ENCODE assay signal across 31 cellular contexts in the genomic region with DNA sequence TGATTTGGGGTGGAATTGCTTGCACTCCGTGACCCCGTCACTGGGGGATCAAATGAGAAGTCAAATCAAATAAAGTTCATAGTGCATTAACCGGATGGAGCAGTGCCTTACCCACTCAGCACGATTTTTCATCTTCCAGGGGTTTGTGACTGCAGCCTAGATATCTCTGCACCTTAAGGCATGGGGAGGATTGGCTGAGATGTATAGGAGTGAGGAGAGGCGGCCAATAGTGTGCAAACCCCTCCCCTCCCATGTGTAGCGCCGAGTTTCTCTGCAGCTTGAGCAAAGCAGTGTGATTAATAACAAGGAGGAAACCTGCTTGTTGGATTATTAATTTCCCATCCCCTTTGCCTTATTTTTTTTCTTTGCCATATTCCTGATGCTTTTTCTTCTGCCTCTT.
"Had no signal": no experiment of that assay in that cellular context is flagged by ENCODE, and none has a peak within 500 bp of the region (broad histone marks: within the 10 kb centered on the region; RNA-seq: fewer than 3 reads in every experiment).

No MANE protein-coding gene starts in this region.

- DNase-seq: activated B cell treated with CpG ODN at 0.5 μM for 24 hours; activated CD4-positive, alpha-beta T cell treated with anti-CD3 and anti-CD28 coated beads for 48 hours; activated CD4-positive, alpha-beta T cell treated with anti-CD3 and anti-CD28 coated beads, Interleukin-2, amount 50 U/mL, for 1 hour; activated CD4-positive, alpha-beta T cell treated with anti-CD3 and anti-CD28 coated beads, Interleukin-2, amount 50 U/mL, for 48 hours; activated CD8-positive, alpha-beta memory T cell treated with anti-CD3 and anti-CD28 coated beads for 24 hours; activated CD8-positive, alpha-beta T cell treated with anti-CD3 and anti-CD28 coated beads for 36 hours; activated effector memory CD4-positive, alpha-beta T cell treated with Interleukin-2 at 50 U/mL for 16 hours; activated gamma-delta T cell treated with Interleukin-2 at 50 U/mL for 16 hours; activated naive CD4-positive, alpha-beta T cell treated with anti-CD3 and anti-CD28 coated beads, Interleukin-2, amount 50 U/mL, for 16 hours; activated naive CD4-positive, alpha-beta T cell treated with Interleukin-2 at 50 U/mL for 16 hours; activated T-cell treated with anti-CD3 and anti-CD28 coated beads, Interleukin-2, amount 50 U/mL, for 4 hours; amniotic stem cell; aorta; body of pancreas; central memory CD4-positive, alpha-beta T cell; cerebellar nuclear complex; cortex of kidney; dermis blood vessel endothelial cell; effector CD4-positive, alpha-beta T cell; effector memory CD8-positive, alpha-beta T cell; erythroblast; foreskin keratinocyte; gastrocnemius medialis; glutamatergic neuron; heart right ventricle; T-helper 1 cell; T-helper 17 cell; T1000; WERI-Rb-1 had no signal

- ATAC-seq: activated CD4-positive, CD25-positive, alpha-beta regulatory T cell treated with anti-CD3 and anti-CD28 coated beads, Interleukin-2, amount 50 U/mL, for 24 hours; activated CD8-positive, alpha-beta T cell treated with anti-CD3 and anti-CD28 coated beads for 36 hours; activated T-cell treated with anti-CD3 and anti-CD28 coated beads, Interleukin-2, amount 50 U/mL, for 4 hours; activated T-helper 17 cell treated with anti-CD3 and anti-CD28 coated beads, Interleukin-2, amount 50 U/mL, for 72 hours; body of pancreas; effector memory CD8-positive, alpha-beta T cell; foreskin keratinocyte; gastrocnemius medialis; heart right ventricle; T-helper 17 cell had no signal
